Comparison of ENCODE assay signal across 9 cellular contexts in genomic region chr9:71683598-71684235, GRCh38.
DNase-seq lines count a peak whose midpoint lies in the region; ATAC-seq and TF ChIP-seq lines count a peak whose summit lies in the region.
"Had no signal": no experiment of that assay in that cellular context is flagged by ENCODE, and none has a peak within 500 bp of the region (broad histone marks: within the 10 kb centered on the region; RNA-seq: fewer than 3 reads in every experiment).

No MANE protein-coding gene starts in this region.

- peaks cover 27% of the 10 kb centered on the region for H3K4me1 Mint-ChIP-seq in activated naive CD4-positive, alpha-beta T cell treated with anti-CD3 and anti-CD28 coated beads for 36 hours (ENCODE audit: low read depth)

- DNase-seq in H7: peak; percentile 35
- peak; percentile 50 for DNase-seq in SW480 (ENCODE audit: low spot score)
- DNase-seq in fibroblast of pulmonary artery (ENCODE audit: low read depth): peak; percentile 37
- DNase-seq in putamen (ENCODE audit: low spot score): peak; percentile 8
- no peak for DNase-seq in NCI-H2171 treated with DMSO at 0.1 percent for 48 hours (lab: John Stamatoyannopoulos, UW)
- no peak for DNase-seq in activated naive CD4-positive, alpha-beta T cell treated with anti-CD3 and anti-CD28 coated beads for 36 hours

- peaks cover 1% of the 10 kb centered on the region; the same call in 1 of the 2 replicates for H3K36me3 ChIP-seq in H7 (replicated peaks; ENCODE audit: control insufficient read depth, insufficient read depth, low read length)

- no peak overlapping the region for H3K27ac Mint-ChIP-seq in activated naive CD4-positive, alpha-beta T cell treated with anti-CD3 and anti-CD28 coated beads for 36 hours

- no peaks in the 10 kb centered on the region for H3K27me3 Mint-ChIP-seq in activated naive CD4-positive, alpha-beta T cell treated with anti-CD3 and anti-CD28 coated beads for 36 hours (ENCODE audit: low read depth)
- H3K27me3 Mint-ChIP-seq: central memory CD8-positive, alpha-beta T cell had no signal

- H3K27me3 ChIP-seq in H7 (ENCODE audit: control insufficient read depth, insufficient read depth, low read length): no peaks in the 10 kb centered on the region

- peak; percentile 33 for TF ChIP-seq CTCF in fibroblast of pulmonary artery (IDR thresholded peaks at IDR 0.05; ENCODE audit: low read length, missing control alignments)

- CTCF ChIA-PET in activated naive CD4-positive, alpha-beta T cell treated with anti-CD3 and anti-CD28 coated beads for 36 hours (lab: Charles Lee): interaction anchor here (0.7 kb wide), 1 partner anchor 116 kb away, joined by 4 read pairs; no protein-coding TSS in a partner anchor

- ATAC-seq in HG02973 (IDR thresholded peaks at IDR 0.05; ENCODE audit: unreplicated experiment): no peak
- ATAC-seq in GM21529 (IDR thresholded peaks at IDR 0.05; ENCODE audit: unreplicated experiment): no peak

- intact Hi-C loops in activated naive CD4-positive, alpha-beta T cell treated with anti-CD3 and anti-CD28 coated beads for 36 hours (cut with micrococcal nuclease): loop anchor here (2.0 kb wide), 2 partner anchors 55 to 85 kb away; partner anchors contain the start of gene CEMIP2

- H3K4me3 ChIP-seq in H7 (ENCODE audit: insufficient read depth, low read depth, low read length): no peak overlapping the region
- H3K4me3 ChIP-seq in fibroblast of pulmonary artery (replicated peaks; ENCODE audit: low read depth, low read length): no peak overlapping the region

- no peaks in the 10 kb centered on the region for H3K9me3 Mint-ChIP-seq in activated naive CD4-positive, alpha-beta T cell treated with anti-CD3 and anti-CD28 coated beads for 36 hours
- H3K9me3 Mint-ChIP-seq: central memory CD8-positive, alpha-beta T cell had no signal

- H3K36me3 Mint-ChIP-seq in activated naive CD4-positive, alpha-beta T cell treated with anti-CD3 and anti-CD28 coated beads for 36 hours (ENCODE audit: low read depth): peaks cover 29% of the 10 kb centered on the region

- no peak overlapping the region for H3K4me3 Mint-ChIP-seq in activated naive CD4-positive, alpha-beta T cell treated with anti-CD3 and anti-CD28 coated beads for 36 hours
- H3K4me3 Mint-ChIP-seq: central memory CD8-positive, alpha-beta T cell had no signal

Comparison
In these comparisons a context has a peak if more than half of its experiments do, and no peak if none do; other contexts are left out.
1. DNase-seq: peak in H7 (single experiment), SW480 (single experiment), fibroblast of pulmonary artery (single experiment) and putamen (single experiment); none in NCI-H2171 treated with DMSO at 0.1 percent for 48 hours (single experiment) and activated naive CD4-positive, alpha-beta T cell treated with anti-CD3 and anti-CD28 coated beads for 36 hours (single experiment).